8 cellular contexts compared by ENCODE assay signal in the genomic region with DNA sequence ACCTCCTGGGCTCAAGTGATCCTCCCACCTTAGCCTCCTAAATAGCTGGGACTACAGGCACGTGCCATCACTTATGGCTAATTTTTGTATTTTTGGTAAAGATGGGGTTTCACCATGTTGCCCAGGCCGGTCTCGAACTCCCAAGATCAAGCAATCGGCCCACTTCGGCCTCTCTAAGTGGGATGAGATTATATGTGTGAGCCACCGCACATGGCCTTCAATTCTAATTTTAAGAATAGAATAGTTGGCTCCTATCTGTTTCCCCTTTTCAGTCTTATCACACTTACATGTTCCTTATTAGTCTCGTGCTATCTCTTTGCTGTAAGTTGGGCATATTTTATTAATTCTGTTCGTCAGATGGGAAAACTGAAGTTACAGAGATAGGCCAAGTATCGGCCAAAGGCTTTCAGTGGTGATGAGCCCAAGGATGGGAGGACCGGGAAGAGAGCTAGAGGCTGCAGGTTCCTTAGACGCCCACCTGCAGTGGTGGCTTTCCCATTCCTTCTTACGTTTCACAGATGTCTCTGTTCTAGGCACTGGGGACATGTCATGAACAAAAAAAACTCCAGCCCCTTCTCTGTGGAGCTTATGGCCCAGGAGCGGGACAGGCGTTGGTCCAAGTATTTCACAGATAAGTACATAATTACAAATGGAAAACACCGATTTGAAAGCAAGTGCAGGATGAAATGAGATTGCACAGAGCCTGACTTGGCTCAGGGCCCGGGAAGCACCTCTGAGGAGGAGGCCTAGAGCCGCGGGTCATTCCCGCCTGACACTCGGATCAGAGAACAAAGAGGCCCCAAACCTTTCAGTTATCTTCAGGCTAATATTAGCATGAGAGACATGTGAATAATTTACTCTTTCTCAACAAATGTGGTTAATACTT.
DNase-seq lines count a peak whose midpoint lies in the region; ATAC-seq, FAIRE-seq and TF ChIP-seq lines count a peak whose summit lies in the region.

No MANE protein-coding gene starts in this region.

- intact Hi-C loops in vagina (cut with DNase I) = loop anchor here (5.0 kb wide), 2 partner anchors 92 to 207 kb away; partner anchors contain the start of gene KLF13

- H3K27ac ChIP-seq in vagina = peak overlapping the region; percentile 71

- H3K4me1 ChIP-seq in vagina = peaks cover 18% of the 10 kb centered on the region

- no peaks in the 10 kb centered on the region for H3K9me3 Mint-ChIP-seq in activated T-cell treated with anti-CD3 and anti-CD28 coated beads, Interleukin-2, amount 50 U/mL, for 72 hours

- FAIRE-seq in GM12892 (lab: Jason Lieb, UNC) = peak; percentile 96

- in situ Hi-C loops in SK-MEL-5 (cut with HindIII; ENCODE audit: low pct_unique_long_range_greater_than_20kb, low sequenced_read_pairs) = no loop called here

- ATAC-seq in HG03469 (IDR thresholded peaks at IDR 0.05; ENCODE audit: unreplicated experiment) = peak; percentile 29
- ATAC-seq in activated T-cell treated with anti-CD3 and anti-CD28 coated beads, Interleukin-2, amount 50 U/mL, for 72 hours (replicated peaks in 1 of 2) = no peak

- H3K4me1 Mint-ChIP-seq in activated T-cell treated with anti-CD3 and anti-CD28 coated beads, Interleukin-2, amount 50 U/mL, for 72 hours (ENCODE audit: low read depth) = peaks cover 10% of the 10 kb centered on the region

- H3K27me3 ChIP-seq in vagina = no peaks in the 10 kb centered on the region

- no peaks in the 10 kb centered on the region for H3K27me3 Mint-ChIP-seq in activated T-cell treated with anti-CD3 and anti-CD28 coated beads, Interleukin-2, amount 50 U/mL, for 72 hours (ENCODE audit: low read depth)

- no peaks in the 10 kb centered on the region for H3K36me3 ChIP-seq in vagina

- H3K36me3 Mint-ChIP-seq in activated T-cell treated with anti-CD3 and anti-CD28 coated beads, Interleukin-2, amount 50 U/mL, for 72 hours (ENCODE audit: insufficient read depth in 2 of 2) = no peaks in the 10 kb centered on the region

- no peaks in the 10 kb centered on the region for H3K9me3 ChIP-seq in vagina

- TF ChIP-seq CTCF in vagina (IDR thresholded peaks at IDR 0.05) = no peak

- DNase-seq in GM12892 (ENCODE audit: insufficient read length) (no peak), SK-MEL-5 (ENCODE audit: low read depth, low spot score) (peak; percentile 20), iris pigment epithelial cell (ENCODE audit: low read depth) (peak; percentile 48), vagina (ENCODE audit: extremely low spot score in 2 of 2) (no peak)
- no peak for DNase-seq in stimulated activated CD4-positive, alpha-beta T cell treated with anti-CD3 and anti-CD28 coated beads, Interleukin-4, amount 100 ng/mL, for 1 hour
- no peak for DNase-seq in activated CD4-positive, alpha-beta T cell treated with anti-CD3 and anti-CD28 coated beads, Interleukin-2, amount 50 U/mL, for 1 hour
- DNase-seq in activated T-cell treated with anti-CD3 and anti-CD28 coated beads, Interleukin-2, amount 50 U/mL, for 72 hours = no peak

- no peak for TF ChIP-seq POLR2A in GM12892 (IDR thresholded peaks at IDR 0.05; ENCODE audit: low read depth, low read length)
- no peak for TF ChIP-seq POLR2A in vagina (IDR thresholded peaks at IDR 0.05)

- no peak overlapping the region for H3K4me3 Mint-ChIP-seq in activated T-cell treated with anti-CD3 and anti-CD28 coated beads, Interleukin-2, amount 50 U/mL, for 72 hours

- no peak overlapping the region for H3K4me3 ChIP-seq in vagina

- no peak overlapping the region for H3K27ac Mint-ChIP-seq in activated T-cell treated with anti-CD3 and anti-CD28 coated beads, Interleukin-2, amount 50 U/mL, for 72 hours

Comparison
In these comparisons a context has a peak if more than half of its experiments do, and no peak if none do; other contexts are left out.
1. DNase-seq: peak in SK-MEL-5 (single experiment) and iris pigment epithelial cell (single experiment); none in GM12892 (single experiment), vagina (0 of 2), stimulated activated CD4-positive, alpha-beta T cell treated with anti-CD3 and anti-CD28 coated beads, Interleukin-4, amount 100 ng/mL, for 1 hour (single experiment), activated CD4-positive, alpha-beta T cell treated with anti-CD3 and anti-CD28 coated beads, Interleukin-2, amount 50 U/mL, for 1 hour (single experiment) and activated T-cell treated with anti-CD3 and anti-CD28 coated beads, Interleukin-2, amount 50 U/mL, for 72 hours (0 of 2).